ENCODE assay signal across 1 cellular context in genomic region chr3:133547432-133548041, GRCh38.
TF ChIP-seq lines count a peak whose summit lies in the region.

No MANE protein-coding gene starts in this region.

TF ChIP-seq in HepG2, 621 proteins besides CTCF, POLR2A, EP300 and RAD21 (continued from another document):
- TF ChIP-seq ZNF646 (CRISPR knock-in tag; IDR thresholded peaks at IDR 0.05): 0 out of 2 replicates have a peak, but pooled peaks have one; percentile 0
